In genomic region chr18:40048886-40049650, GRCh38 we compare ENCODE assay signal across 1 cellular context.
TF ChIP-seq lines count a peak whose summit lies in the region.

No MANE protein-coding gene starts in this region.

TF ChIP-seq in GM23338, 12 proteins besides CTCF, POLR2A, EP300 and RAD21 (continued from another document):
- TF ChIP-seq, protein P1, sequence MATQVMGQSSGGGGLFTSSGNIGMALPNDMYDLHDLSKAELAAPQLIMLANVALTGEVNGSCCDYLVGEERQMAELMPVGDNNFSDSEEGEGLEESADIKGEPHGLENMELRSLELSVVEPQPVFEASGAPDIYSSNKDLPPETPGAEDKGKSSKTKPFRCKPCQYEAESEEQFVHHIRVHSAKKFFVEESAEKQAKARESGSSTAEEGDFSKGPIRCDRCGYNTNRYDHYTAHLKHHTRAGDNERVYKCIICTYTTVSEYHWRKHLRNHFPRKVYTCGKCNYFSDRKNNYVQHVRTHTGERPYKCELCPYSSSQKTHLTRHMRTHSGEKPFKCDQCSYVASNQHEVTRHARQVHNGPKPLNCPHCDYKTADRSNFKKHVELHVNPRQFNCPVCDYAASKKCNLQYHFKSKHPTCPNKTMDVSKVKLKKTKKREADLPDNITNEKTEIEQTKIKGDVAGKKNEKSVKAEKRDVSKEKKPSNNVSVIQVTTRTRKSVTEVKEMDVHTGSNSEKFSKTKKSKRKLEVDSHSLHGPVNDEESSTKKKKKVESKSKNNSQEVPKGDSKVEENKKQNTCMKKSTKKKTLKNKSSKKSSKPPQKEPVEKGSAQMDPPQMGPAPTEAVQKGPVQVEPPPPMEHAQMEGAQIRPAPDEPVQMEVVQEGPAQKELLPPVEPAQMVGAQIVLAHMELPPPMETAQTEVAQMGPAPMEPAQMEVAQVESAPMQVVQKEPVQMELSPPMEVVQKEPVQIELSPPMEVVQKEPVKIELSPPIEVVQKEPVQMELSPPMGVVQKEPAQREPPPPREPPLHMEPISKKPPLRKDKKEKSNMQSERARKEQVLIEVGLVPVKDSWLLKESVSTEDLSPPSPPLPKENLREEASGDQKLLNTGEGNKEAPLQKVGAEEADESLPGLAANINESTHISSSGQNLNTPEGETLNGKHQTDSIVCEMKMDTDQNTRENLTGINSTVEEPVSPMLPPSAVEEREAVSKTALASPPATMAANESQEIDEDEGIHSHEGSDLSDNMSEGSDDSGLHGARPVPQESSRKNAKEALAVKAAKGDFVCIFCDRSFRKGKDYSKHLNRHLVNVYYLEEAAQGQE (IDR thresholded peaks at IDR 0.05; ENCODE audit: unreplicated experiment) = no peak
- TF ChIP-seq POLR2AphosphoS5 (IDR thresholded peaks at IDR 0.05; ENCODE audit: low read depth) = no peak
- TF ChIP-seq, protein P2, sequence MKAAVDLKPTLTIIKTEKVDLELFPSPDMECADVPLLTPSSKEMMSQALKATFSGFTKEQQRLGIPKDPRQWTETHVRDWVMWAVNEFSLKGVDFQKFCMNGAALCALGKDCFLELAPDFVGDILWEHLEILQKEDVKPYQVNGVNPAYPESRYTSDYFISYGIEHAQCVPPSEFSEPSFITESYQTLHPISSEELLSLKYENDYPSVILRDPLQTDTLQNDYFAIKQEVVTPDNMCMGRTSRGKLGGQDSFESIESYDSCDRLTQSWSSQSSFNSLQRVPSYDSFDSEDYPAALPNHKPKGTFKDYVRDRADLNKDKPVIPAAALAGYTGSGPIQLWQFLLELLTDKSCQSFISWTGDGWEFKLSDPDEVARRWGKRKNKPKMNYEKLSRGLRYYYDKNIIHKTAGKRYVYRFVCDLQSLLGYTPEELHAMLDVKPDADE (IDR thresholded peaks at IDR 0.05) = no peak
- no peak for TF ChIP-seq EZH2phosphoT487 (IDR thresholded peaks at IDR 0.05; ENCODE audit: unreplicated experiment)
- TF ChIP-seq, protein P3, sequence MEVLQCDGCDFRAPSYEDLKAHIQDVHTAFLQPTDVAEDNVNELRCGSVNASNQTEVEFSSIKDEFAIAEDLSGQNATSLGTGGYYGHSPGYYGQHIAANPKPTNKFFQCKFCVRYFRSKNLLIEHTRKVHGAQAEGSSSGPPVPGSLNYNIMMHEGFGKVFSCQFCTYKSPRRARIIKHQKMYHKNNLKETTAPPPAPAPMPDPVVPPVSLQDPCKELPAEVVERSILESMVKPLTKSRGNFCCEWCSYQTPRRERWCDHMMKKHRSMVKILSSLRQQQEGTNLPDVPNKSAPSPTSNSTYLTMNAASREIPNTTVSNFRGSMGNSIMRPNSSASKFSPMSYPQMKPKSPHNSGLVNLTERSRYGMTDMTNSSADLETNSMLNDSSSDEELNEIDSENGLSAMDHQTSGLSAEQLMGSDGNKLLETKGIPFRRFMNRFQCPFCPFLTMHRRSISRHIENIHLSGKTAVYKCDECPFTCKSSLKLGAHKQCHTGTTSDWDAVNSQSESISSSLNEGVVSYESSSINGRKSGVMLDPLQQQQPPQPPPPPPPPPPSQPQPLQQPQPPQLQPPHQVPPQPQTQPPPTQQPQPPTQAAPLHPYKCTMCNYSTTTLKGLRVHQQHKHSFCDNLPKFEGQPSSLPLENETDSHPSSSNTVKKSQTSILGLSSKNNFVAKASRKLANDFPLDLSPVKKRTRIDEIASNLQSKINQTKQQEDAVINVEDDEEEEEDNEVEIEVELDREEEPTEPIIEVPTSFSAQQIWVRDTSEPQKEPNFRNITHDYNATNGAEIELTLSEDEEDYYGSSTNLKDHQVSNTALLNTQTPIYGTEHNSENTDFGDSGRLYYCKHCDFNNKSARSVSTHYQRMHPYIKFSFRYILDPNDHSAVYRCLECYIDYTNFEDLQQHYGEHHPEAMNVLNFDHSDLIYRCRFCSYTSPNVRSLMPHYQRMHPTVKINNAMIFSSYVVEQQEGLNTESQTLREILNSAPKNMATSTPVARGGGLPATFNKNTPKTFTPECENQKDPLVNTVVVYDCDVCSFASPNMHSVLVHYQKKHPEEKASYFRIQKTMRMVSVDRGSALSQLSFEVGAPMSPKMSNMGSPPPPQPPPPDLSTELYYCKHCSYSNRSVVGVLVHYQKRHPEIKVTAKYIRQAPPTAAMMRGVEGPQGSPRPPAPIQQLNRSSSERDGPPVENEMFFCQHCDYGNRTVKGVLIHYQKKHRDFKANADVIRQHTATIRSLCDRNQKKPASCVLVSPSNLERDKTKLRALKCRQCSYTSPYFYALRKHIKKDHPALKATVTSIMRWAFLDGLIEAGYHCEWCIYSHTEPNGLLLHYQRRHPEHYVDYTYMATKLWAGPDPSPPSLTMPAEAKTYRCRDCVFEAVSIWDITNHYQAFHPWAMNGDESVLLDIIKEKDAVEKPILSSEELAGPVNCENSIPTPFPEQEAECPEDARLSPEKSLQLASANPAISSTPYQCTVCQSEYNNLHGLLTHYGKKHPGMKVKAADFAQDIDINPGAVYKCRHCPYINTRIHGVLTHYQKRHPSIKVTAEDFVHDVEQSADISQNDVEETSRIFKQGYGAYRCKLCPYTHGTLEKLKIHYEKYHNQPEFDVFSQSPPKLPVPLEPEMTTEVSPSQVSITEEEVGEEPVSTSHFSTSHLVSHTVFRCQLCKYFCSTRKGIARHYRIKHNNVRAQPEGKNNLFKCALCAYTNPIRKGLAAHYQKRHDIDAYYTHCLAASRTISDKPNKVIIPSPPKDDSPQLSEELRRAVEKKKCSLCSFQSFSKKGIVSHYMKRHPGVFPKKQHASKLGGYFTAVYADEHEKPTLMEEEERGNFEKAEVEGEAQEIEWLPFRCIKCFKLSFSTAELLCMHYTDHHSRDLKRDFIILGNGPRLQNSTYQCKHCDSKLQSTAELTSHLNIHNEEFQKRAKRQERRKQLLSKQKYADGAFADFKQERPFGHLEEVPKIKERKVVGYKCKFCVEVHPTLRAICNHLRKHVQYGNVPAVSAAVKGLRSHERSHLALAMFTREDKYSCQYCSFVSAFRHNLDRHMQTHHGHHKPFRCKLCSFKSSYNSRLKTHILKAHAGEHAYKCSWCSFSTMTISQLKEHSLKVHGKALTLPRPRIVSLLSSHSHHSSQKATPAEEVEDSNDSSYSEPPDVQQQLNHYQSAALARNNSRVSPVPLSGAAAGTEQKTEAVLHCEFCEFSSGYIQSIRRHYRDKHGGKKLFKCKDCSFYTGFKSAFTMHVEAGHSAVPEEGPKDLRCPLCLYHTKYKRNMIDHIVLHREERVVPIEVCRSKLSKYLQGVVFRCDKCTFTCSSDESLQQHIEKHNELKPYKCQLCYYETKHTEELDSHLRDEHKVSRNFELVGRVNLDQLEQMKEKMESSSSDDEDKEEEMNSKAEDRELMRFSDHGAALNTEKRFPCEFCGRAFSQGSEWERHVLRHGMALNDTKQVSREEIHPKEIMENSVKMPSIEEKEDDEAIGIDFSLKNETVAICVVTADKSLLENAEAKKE (CRISPR knock-in tag; IDR thresholded peaks at IDR 0.05) = no peak
- TF ChIP-seq CREB1 (CRISPR knock-in tag; IDR thresholded peaks at IDR 0.05; ENCODE audit: low read depth) = no peak
